8 cellular contexts compared by ENCODE assay signal in the genomic region with DNA sequence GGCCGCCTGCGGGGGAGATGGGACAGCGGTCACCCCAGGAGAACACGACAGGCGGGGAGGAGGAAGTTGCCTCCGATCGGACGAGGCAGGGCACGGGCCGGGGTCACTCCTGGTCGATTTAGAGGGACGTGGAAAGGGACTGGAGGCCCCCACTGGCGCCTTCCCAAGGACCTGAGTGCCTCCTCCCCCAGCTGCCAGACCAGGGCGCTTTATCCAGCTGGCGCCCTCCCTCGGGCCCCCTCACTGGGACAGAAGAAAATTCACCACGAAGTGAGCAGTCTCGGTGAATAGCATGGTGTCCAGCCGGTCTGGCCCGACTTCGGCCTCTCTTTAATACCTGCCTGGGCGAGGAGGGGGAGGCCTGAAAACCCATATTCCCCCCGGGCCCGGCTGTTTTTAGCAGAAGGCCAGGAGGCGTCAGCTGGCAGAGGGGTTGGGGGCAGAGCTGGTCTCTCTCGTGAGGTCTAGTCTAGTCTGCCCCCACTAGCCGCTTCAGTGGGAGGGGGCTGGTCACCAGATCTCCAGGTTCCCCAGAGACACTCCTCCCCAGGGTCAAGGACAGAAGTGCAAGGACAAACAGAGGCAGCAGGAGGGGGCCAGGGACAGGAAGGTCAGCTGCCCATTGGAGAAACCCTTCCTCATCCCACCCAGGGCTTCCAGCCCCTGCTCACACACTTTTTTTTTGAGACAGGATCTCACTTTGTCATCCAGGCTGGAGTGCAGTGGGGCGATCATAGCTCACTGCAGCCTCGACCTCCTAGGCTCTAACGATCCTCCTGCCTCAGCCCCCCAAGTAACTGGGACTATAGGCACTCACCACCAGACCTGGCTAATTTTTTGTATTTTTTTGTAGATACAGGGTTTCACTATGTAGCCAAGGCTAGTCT. TPM values are rescaled to one million over a fixed set of nuclear protein-coding genes. Genes with fewer than 3 reads are reported as not detected.
DNase-seq lines count a peak whose midpoint lies in the region; ATAC-seq and TF ChIP-seq lines count a peak whose summit lies in the region.

No MANE protein-coding gene starts in this region.

- peaks cover 15% of the 10 kb centered on the region for H3K4me1 Mint-ChIP-seq in activated naive CD8-positive, alpha-beta T cell treated with anti-CD3 and anti-CD28 coated beads for 36 hours

- no peak for TF ChIP-seq POLR2A in prostate gland (IDR thresholded peaks at IDR 0.05)

- no peak overlapping the region for H3K27ac Mint-ChIP-seq in activated naive CD8-positive, alpha-beta T cell treated with anti-CD3 and anti-CD28 coated beads for 36 hours

- peak; percentile 2 to 4 for ATAC-seq in right cardiac atrium

- peak; percentile 26 for DNase-seq in NCI-H1105 (lab: John Stamatoyannopoulos, UW)
- DNase-seq in NCI-H1105 treated with DMSO at 0.1 percent for 48 hours (lab: John Stamatoyannopoulos, UW): no peak
- DNase-seq in HT-29 (ENCODE audit: low spot score): peak; percentile 54
- DNase-seq in activated naive CD8-positive, alpha-beta T cell treated with anti-CD3 and anti-CD28 coated beads for 36 hours: no peak
- DNase-seq in right cardiac atrium: peak; percentile 72 to 90 (median 89)
- DNase-seq in prostate gland (ENCODE audit: low spot score): no peak
- no peak for DNase-seq in stimulated activated CD4-positive, alpha-beta T cell treated with anti-CD3 and anti-CD28 coated beads, Interleukin-4, amount 100 ng/mL, for 1 hour
- no peak for DNase-seq in NCI-H2196 (lab: John Stamatoyannopoulos, UW; ENCODE audit: unreplicated experiment)

- H3K27me3 ChIP-seq in right cardiac atrium (ENCODE audit: control insufficient read depth, insufficient read depth) (no peaks in the 10 kb centered on the region), prostate gland (replicated peaks; ENCODE audit: insufficient read depth) (no peaks in the 10 kb centered on the region)

- H3K36me3 ChIP-seq in prostate gland: no peaks in the 10 kb centered on the region

- H3K4me3 Mint-ChIP-seq in activated naive CD8-positive, alpha-beta T cell treated with anti-CD3 and anti-CD28 coated beads for 36 hours: peak overlapping the region; percentile 58

- H3K9me3 Mint-ChIP-seq in activated naive CD8-positive, alpha-beta T cell treated with anti-CD3 and anti-CD28 coated beads for 36 hours: peaks cover 6% of the 10 kb centered on the region

- H3K4me1 ChIP-seq in right cardiac atrium (ENCODE audit: control insufficient read depth, insufficient read depth, low read length) (peaks cover 20% of the 10 kb centered on the region), prostate gland (replicated peaks) (no peaks in the 10 kb centered on the region)

- H3K27me3 Mint-ChIP-seq in activated naive CD8-positive, alpha-beta T cell treated with anti-CD3 and anti-CD28 coated beads for 36 hours: no peaks in the 10 kb centered on the region

- WGBS in right cardiac atrium: 14% methylated on average over 30 of the region's 30 CpGs
- WGBS in prostate gland: 12% methylated on average over 23 of the region's 30 CpGs

- peaks cover 6% of the 10 kb centered on the region for H3K36me3 Mint-ChIP-seq in activated naive CD8-positive, alpha-beta T cell treated with anti-CD3 and anti-CD28 coated beads for 36 hours

- H3K9me3 ChIP-seq in right cardiac atrium (ENCODE audit: control insufficient read depth, low read length) (no peaks in the 10 kb centered on the region), prostate gland (no peaks in the 10 kb centered on the region)

- intact Hi-C loops in right cardiac atrium (cut with DNase I) (no loop called here), prostate gland (cut with DNase I) (loop anchor here (5.0 kb wide), 1 partner anchor 110 kb away; no protein-coding TSS in a partner anchor)

- H3K27ac ChIP-seq in right cardiac atrium (ENCODE audit: low read length) (peak overlapping the region; percentile 91), prostate gland (peak overlapping the region; percentile 93)

- H3K4me3 ChIP-seq in right cardiac atrium (ENCODE audit: low read length) (peak overlapping the region; percentile 84), prostate gland (peak overlapping the region; percentile 74 to 75)

- TF ChIP-seq CTCF in prostate gland (IDR thresholded peaks at IDR 0.05): no peak

RNA-seq across cellular contexts. Expression of a gene that starts 10.2 kb away (rescaled TPM):
- total RNA-seq in HT-29 (2014; rRNA removed; shearing (Covaris generic)): 2.6 and 12.4 TPM in 2 replicates
- total RNA-seq in activated naive CD8-positive, alpha-beta T cell treated with anti-CD3 and anti-CD28 coated beads for 36 hours: 1 to 10 TPM; 2.8 to 3.6 TPM
- total RNA-seq in right cardiac atrium: 1 to 10 TPM; 2.0 to 5.3 (median 3.6) TPM
- 3.5 TPM for polyA plus RNA-seq in right cardiac atrium
- total RNA-seq in prostate gland: 10 to 100 TPM in 1 of 2 donors, 1 to 10 TPM in 1; 8.5 to 24.2 TPM

RNA-seq across cellular contexts. Expression of a gene that starts 10.2 kb away (rescaled TPM):
- total RNA-seq in HT-29 (2014; rRNA removed; shearing (Covaris generic)): 0.08 and 1.8 TPM in 2 replicates
- under 1 TPM; 0.48 to 0.60 TPM for total RNA-seq in activated naive CD8-positive, alpha-beta T cell treated with anti-CD3 and anti-CD28 coated beads for 36 hours
- total RNA-seq in right cardiac atrium: 1 to 10 TPM; 1.1 to 2.7 (median 1.8) TPM
- polyA plus RNA-seq in right cardiac atrium: 1.5 TPM
- 1 to 10 TPM in 1 of 2 donors, not detected in 1; 7.0 TPM for total RNA-seq in prostate gland

RNA-seq across cellular contexts. Expression of a gene that starts 16.1 kb away (rescaled TPM):
- 384 TPM in 2 replicates for total RNA-seq in HT-29 (2014; rRNA removed; shearing (Covaris generic))
- 10 to 100 TPM; 26.4 to 26.7 TPM for total RNA-seq in activated naive CD8-positive, alpha-beta T cell treated with anti-CD3 and anti-CD28 coated beads for 36 hours
- total RNA-seq in right cardiac atrium: 10 to 100 TPM; 14.5 to 52.7 (median 40.2) TPM
- polyA plus RNA-seq in right cardiac atrium: 30.6 TPM
- 100 to 1,000 TPM; 144 to 243 TPM for total RNA-seq in prostate gland

RNA-seq across cellular contexts. Expression of a gene that starts 42.1 kb away (rescaled TPM):
- 48.3 and 54.4 TPM in 2 replicates for total RNA-seq in HT-29 (2014; rRNA removed; shearing (Covaris generic))
- 10 to 100 TPM; 26.5 to 31.2 TPM for total RNA-seq in activated naive CD8-positive, alpha-beta T cell treated with anti-CD3 and anti-CD28 coated beads for 36 hours
- 10 to 100 TPM; 40.4 to 56.0 (median 48.6) TPM for total RNA-seq in right cardiac atrium
- 37.1 TPM for polyA plus RNA-seq in right cardiac atrium
- 100 to 1,000 TPM in 1 of 2 donors, 10 to 100 TPM in 1; 78.3 to 248 TPM for total RNA-seq in prostate gland

Comparison
In these comparisons a context has a peak if more than half of its experiments do, and no peak if none do; other contexts are left out.
1. DNase-seq: peak in NCI-H1105 (single experiment), HT-29 (single experiment) and right cardiac atrium (3 of 3); none in NCI-H1105 treated with DMSO at 0.1 percent for 48 hours (single experiment), activated naive CD8-positive, alpha-beta T cell treated with anti-CD3 and anti-CD28 coated beads for 36 hours (single experiment), prostate gland (single experiment), stimulated activated CD4-positive, alpha-beta T cell treated with anti-CD3 and anti-CD28 coated beads, Interleukin-4, amount 100 ng/mL, for 1 hour (single experiment) and NCI-H2196 (single experiment).